ENCODE assay signal across 1 cellular context in the genomic region with DNA sequence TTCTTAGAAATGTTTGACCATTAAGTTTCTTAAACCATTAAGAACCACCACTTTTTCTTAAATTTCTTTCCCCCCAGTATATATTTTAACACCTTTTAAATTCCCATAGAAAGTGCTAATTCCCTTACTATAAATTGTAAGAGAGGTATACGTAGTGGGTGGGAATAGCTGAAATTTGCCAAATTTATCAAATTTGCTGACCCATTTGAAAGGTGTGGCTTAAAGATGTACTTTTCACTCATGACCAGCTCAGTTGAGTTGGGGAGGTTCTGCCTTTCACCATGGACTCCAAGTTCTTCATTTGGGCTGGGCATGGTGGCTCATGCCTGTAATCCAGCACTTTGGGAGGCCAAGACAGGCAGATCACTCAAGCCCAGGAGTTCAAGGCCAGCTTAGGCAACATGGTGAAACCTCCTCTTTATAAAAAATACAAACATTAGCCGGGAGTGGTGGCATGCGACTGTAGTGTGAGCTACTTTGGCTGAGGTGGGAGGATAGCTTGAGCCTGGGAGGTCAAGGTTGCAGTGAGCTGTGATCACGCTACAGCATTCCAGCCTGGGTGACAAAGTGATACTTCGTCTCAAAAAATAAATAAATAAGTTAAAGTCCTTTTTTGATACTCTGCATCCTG.
TF ChIP-seq lines count a peak whose summit lies in the region.

No MANE protein-coding gene starts in this region.

TF ChIP-seq in HepG2, 621 proteins besides CTCF, POLR2A, EP300 and RAD21 (continued from another document):
- no peak for TF ChIP-seq BCLAF1 (IDR thresholded peaks at IDR 0.05)
- no peak for TF ChIP-seq NFRKB (IDR thresholded peaks at IDR 0.05)
- TF ChIP-seq, protein P1, sequence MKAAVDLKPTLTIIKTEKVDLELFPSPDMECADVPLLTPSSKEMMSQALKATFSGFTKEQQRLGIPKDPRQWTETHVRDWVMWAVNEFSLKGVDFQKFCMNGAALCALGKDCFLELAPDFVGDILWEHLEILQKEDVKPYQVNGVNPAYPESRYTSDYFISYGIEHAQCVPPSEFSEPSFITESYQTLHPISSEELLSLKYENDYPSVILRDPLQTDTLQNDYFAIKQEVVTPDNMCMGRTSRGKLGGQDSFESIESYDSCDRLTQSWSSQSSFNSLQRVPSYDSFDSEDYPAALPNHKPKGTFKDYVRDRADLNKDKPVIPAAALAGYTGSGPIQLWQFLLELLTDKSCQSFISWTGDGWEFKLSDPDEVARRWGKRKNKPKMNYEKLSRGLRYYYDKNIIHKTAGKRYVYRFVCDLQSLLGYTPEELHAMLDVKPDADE (CRISPR knock-in tag; IDR thresholded peaks at IDR 0.05), result no peak
- TF ChIP-seq, protein P2, sequence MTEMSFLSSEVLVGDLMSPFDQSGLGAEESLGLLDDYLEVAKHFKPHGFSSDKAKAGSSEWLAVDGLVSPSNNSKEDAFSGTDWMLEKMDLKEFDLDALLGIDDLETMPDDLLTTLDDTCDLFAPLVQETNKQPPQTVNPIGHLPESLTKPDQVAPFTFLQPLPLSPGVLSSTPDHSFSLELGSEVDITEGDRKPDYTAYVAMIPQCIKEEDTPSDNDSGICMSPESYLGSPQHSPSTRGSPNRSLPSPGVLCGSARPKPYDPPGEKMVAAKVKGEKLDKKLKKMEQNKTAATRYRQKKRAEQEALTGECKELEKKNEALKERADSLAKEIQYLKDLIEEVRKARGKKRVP (CRISPR knock-in tag; IDR thresholded peaks at IDR 0.05), result peak in 1 of 2 experiments; percentile 74; a peak in 2 of 4 replicates
- TF ChIP-seq, protein P3, sequence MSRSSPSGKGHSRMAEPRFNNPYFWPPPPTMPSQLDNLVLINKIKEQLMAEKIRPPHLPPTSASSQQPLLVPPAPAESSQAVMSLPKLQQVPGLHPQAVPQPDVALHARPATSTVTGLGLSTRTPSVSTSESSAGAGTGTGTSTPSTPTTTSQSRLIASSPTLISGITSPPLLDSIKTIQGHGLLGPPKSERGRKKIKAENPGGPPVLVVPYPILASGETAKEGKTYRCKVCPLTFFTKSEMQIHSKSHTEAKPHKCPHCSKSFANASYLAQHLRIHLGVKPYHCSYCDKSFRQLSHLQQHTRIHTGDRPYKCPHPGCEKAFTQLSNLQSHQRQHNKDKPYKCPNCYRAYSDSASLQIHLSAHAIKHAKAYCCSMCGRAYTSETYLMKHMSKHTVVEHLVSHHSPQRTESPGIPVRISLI (CRISPR knock-in tag; IDR thresholded peaks at IDR 0.05; ENCODE audit: borderline replicate concordance), result no peak
- 0 out of 2 replicates have a peak, but pooled peaks have one; percentile 24 for TF ChIP-seq HDAC1 (CRISPR knock-in tag; IDR thresholded peaks at IDR 0.05)
- TF ChIP-seq BHLHE40 (IDR thresholded peaks at IDR 0.05; ENCODE audit: low read length), result no peak
- peak; percentile 47; the same call in 1 of the 2 replicates for TF ChIP-seq HNF4A (CRISPR knock-in tag; IDR thresholded peaks at IDR 0.05)
- peak; percentile 70 for TF ChIP-seq MAFF (IDR thresholded peaks at IDR 0.05; ENCODE audit: low read depth, low read length)
- peak; percentile 20 to 35; a peak in 2 of 4 replicates for TF ChIP-seq NR2F1 (CRISPR knock-in tag; IDR thresholded peaks at IDR 0.05)
- TF ChIP-seq MAFK (conservative IDR thresholded peaks at IDR 0.05 in 1 of 2, IDR thresholded peaks at IDR 0.05 in 1 of 2; ENCODE audit: low read length in 2 of 2), result peak; percentile 69 to 79; a peak in 3 of 4 replicates
- TF ChIP-seq ARID5B (CRISPR knock-in tag; IDR thresholded peaks at IDR 0.05), result peak; percentile 21; the same call in 1 of the 2 replicates
- TF ChIP-seq SOX6 (IDR thresholded peaks at IDR 0.05), result no peak
- TF ChIP-seq SOX6 (CRISPR knock-in tag; IDR thresholded peaks at IDR 0.05), result peak; percentile 22; the same call in 1 of the 2 replicates
